In the genomic region with DNA sequence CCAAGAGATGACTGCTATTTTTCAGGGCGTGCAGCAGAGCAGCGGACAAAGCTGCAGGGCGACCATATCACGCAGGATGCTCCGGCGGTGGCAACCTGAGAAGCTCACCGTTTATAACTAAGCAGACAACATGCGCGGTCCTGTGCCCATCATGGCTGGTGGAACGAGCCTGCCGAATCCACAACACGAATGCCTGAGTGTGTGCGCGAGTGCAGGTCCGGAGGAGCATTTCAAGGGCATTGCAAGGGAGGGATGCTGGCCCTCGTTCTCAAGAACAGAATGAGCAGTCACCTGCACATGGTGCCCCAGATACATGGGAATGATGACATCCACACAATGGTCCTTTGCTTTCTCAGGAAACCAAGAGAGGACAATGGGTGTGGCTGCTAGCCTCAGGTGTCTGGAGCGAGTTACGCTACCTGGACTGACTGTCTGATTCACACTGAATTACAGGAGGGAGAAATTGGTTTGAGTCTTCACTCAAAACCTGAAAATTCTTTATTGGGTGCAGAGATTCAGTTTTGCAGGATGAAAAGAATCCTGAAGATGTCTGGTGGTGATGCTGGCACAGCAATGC, we compare ENCODE assay signal across 20 cellular contexts. TPM values are rescaled to one million over a fixed set of nuclear protein-coding genes. Genes with fewer than 3 reads are reported as not detected.
DNase-seq lines count a peak whose midpoint lies in the region; ATAC-seq and TF ChIP-seq lines count a peak whose summit lies in the region.
"Had no signal": no experiment of that assay in that cellular context is flagged by ENCODE, and none has a peak within 500 bp of the region (broad histone marks: within the 10 kb centered on the region; RNA-seq: fewer than 3 reads in every experiment).

No MANE protein-coding gene starts in this region.

- intact Hi-C loops in gastrocnemius medialis (cut with DNase I; ENCODE audit: low total_unique reads), result loop anchor here (5.0 kb wide), 1 partner anchor 289 kb away; a partner anchor contains a TSS

- no peaks in the 10 kb centered on the region for H3K36me3 ChIP-seq in esophagus (ENCODE audit: control insufficient read depth in 2 of 2, insufficient read depth in 2 of 2, low read length in 1 of 2)
- H3K36me3 ChIP-seq in gastrocnemius medialis, result no peaks in the 10 kb centered on the region
- H3K36me3 ChIP-seq: BE2C, SJSA1 had no signal

- ATAC-seq in gastrocnemius medialis (peak; percentile 13 to 17), GM21528 (IDR thresholded peaks at IDR 0.05; ENCODE audit: low FRiP score, unreplicated experiment) (no peak), GM18861 (IDR thresholded peaks at IDR 0.05; ENCODE audit: unreplicated experiment) (no peak)
- ATAC-seq: activated T-helper 17 cell treated with anti-CD3 and anti-CD28 coated beads, Interleukin-2, amount 50 U/mL, for 72 hours had no signal

- H3K4me3 ChIP-seq in esophagus (ENCODE audit: low read depth in 1 of 2, low read length in 2 of 2), result no peak overlapping the region
- peak overlapping the region in 1 of 4 donors; percentile 56 for H3K4me3 ChIP-seq in gastrocnemius medialis
- H3K4me3 ChIP-seq: SJSA1 had no signal

- 92 to 93% methylated on average over 18 of the region's 18 CpGs for WGBS in esophagus, 2 donors

- peak in 1 of 2 donors; percentile 55 for TF ChIP-seq POLR2A in gastrocnemius medialis (IDR thresholded peaks at IDR 0.05)

- no peaks in the 10 kb centered on the region for H3K9me3 ChIP-seq in esophagus (ENCODE audit: control insufficient read depth in 2 of 2, insufficient read depth in 1 of 2, low read depth in 1 of 2, low read length in 1 of 2)
- H3K9me3 ChIP-seq in gastrocnemius medialis, result no peaks in the 10 kb centered on the region
- H3K9me3 ChIP-seq: BE2C, SJSA1 had no signal

- DNase-seq in NCI-H510A treated with DMSO at 0.1 percent for 48 hours (lab: John Stamatoyannopoulos, UW) (peak; percentile 41), NCI-H510A (lab: John Stamatoyannopoulos, UW) (no peak), NCI-H69 (lab: John Stamatoyannopoulos, UW) (peak; percentile 4), gastrocnemius medialis (peak; percentile 75 to 89), NCI-H1092 (lab: John Stamatoyannopoulos, UW) (no peak)
- DNase-seq: activated CD4-positive, alpha-beta T cell treated with anti-CD3 and anti-CD28 coated beads, Interleukin-2, amount 10 ng/mL, durations not matched to agents 7 days and 5 days; activated CD8-positive, alpha-beta memory T cell treated with anti-CD3 and anti-CD28 coated beads, Interleukin-2, amount 50 U/mL, for 4 hours; activated naive CD8-positive, alpha-beta T cell treated with anti-CD3 and anti-CD28 coated beads for 36 hours; foreskin melanocyte; GOT3; NCI-H1436 treated with DMSO at 0.1 percent for 48 hours; NCI-H774; OCI-M1; stimulated activated CD4-positive, alpha-beta T cell treated with anti-CD3 and anti-CD28 coated beads, Interleukin-15, amount 100 ng/mL, for 24 hours had no signal

- H3K27me3 ChIP-seq in esophagus (ENCODE audit: control insufficient read depth in 1 of 2, insufficient read depth in 2 of 2, low read length in 2 of 2) (no peaks in the 10 kb centered on the region), gastrocnemius medialis (no peaks in the 10 kb centered on the region)
- H3K27me3 ChIP-seq: BE2C, SJSA1 had no signal

- H3K27ac ChIP-seq in esophagus (ENCODE audit: low read depth in 2 of 2, low read length in 1 of 2) (peak overlapping the region; percentile 50 to 58), gastrocnemius medialis (peak overlapping the region; percentile 84 to 100 (median 99))

- in situ Hi-C loops in gastrocnemius medialis (cut with MboI; ENCODE audit: low sequenced_read_pairs in 4 of 4), result no loop called here

- no peak for TF ChIP-seq CTCF in gastrocnemius medialis (IDR thresholded peaks at IDR 0.05 in 4 of 5, conservative IDR thresholded peaks at IDR 0.05 in 1 of 5)

- H3K4me1 ChIP-seq in esophagus (ENCODE audit: control insufficient read depth in 2 of 2, insufficient read depth in 2 of 2, low read length in 1 of 2) (peaks cover 8 to 26% of the 10 kb centered on the region in 2 donors), gastrocnemius medialis (peaks cover 84 to 98% of the 10 kb centered on the region in 2 donors)

RNA-seq across cellular contexts. Expression of a gene that starts 39.8 kb away (rescaled TPM):
- polyA plus RNA-seq in esophagus, result 10 to 100 TPM; 13.3 to 19.4 TPM
- total RNA-seq in gastrocnemius medialis, result 100 to 1,000 TPM; 103 to 298 (median 201) TPM

Comparison
In these comparisons a context has a peak if more than half of its experiments do, and no peak if none do; other contexts are left out.
1. DNase-seq: peak in NCI-H510A treated with DMSO at 0.1 percent for 48 hours (single experiment), NCI-H69 (single experiment) and gastrocnemius medialis (2 of 2); none in NCI-H510A (single experiment) and NCI-H1092 (single experiment).
2. ATAC-seq: peak in gastrocnemius medialis (2 of 2); none in GM21528 (single experiment) and GM18861 (single experiment).